In genomic region chr5:16057277-16057676, GRCh38 we compare ENCODE assay signal across 30 cellular contexts.
A peak's percentile ranks its signal among the peaks of the same experiment; 100 is the strongest.
DNase-seq lines count a peak whose midpoint lies in the region; ATAC-seq, FAIRE-seq and TF ChIP-seq lines count a peak whose summit lies in the region.
"Had no signal": no experiment of that assay in that cellular context is flagged by ENCODE, and none has a peak within 500 bp of the region (broad histone marks: within the 10 kb centered on the region; RNA-seq: fewer than 3 reads in every experiment).

No MANE protein-coding gene starts in this region.

- H3K27ac ChIP-seq in astrocyte (ENCODE audit: low read depth, low read length) (no peak overlapping the region), prostate gland (no peak overlapping the region)
- H3K27ac ChIP-seq: BLaER1 treated with 17β-estradiol and CSF1 and Interleukin-3, amounts not matched to agents 10 nM and 100 nM; SJSA1; tibial nerve had no signal

- peaks cover 4% of the 10 kb centered on the region for H3K9me3 Mint-ChIP-seq in astrocyte (ENCODE audit: unreplicated experiment)
- H3K9me3 Mint-ChIP-seq: endodermal cell, nephron had no signal

- H4K20me1 ChIP-seq in astrocyte (ENCODE audit: insufficient read depth, low read length) = no peaks in the 10 kb centered on the region
- H4K20me1 ChIP-seq: BLaER1 treated with 17β-estradiol and CSF1 and Interleukin-3, amounts not matched to agents 10 nM and 100 nM had no signal

- H3K4me3 Mint-ChIP-seq in astrocyte (ENCODE audit: unreplicated experiment) = no peak overlapping the region
- H3K4me3 Mint-ChIP-seq: activated CD4-positive, alpha-beta memory T cell treated with anti-CD3 and anti-CD28 coated beads, Interleukin-2, amount 10 ng/mL, durations not matched to agents 7 days and 5 days; activated T-helper 17 cell treated with anti-CD3 and anti-CD28 coated beads, Interleukin-2, amount 50 U/mL, for 72 hours; endodermal cell; nephron; T-helper 17 cell had no signal

- H3K27me3 ChIP-seq in astrocyte (ENCODE audit: insufficient read depth, low read length) = no peaks in the 10 kb centered on the region
- peaks cover 5% of the 10 kb centered on the region for H3K27me3 ChIP-seq in prostate gland (replicated peaks; ENCODE audit: insufficient read depth)
- no peaks in the 10 kb centered on the region for H3K27me3 ChIP-seq in MG63
- H3K27me3 ChIP-seq: BLaER1 treated with 17β-estradiol and CSF1 and Interleukin-3, amounts not matched to agents 10 nM and 100 nM; SJSA1; tibial nerve had no signal

- no peak overlapping the region for H3K4me3 ChIP-seq in astrocyte (ENCODE audit: insufficient read depth, low read depth, low read length)
- no peak overlapping the region for H3K4me3 ChIP-seq in prostate gland
- H3K4me3 ChIP-seq in MG63 = no peak overlapping the region
- H3K4me3 ChIP-seq: BLaER1 treated with 17β-estradiol and CSF1 and Interleukin-3, amounts not matched to agents 10 nM and 100 nM; SJSA1; tibial nerve had no signal

- WGBS in prostate gland = 11% methylated on average over 1 of the region's 1 CpG

- no peaks in the 10 kb centered on the region for H3K79me2 ChIP-seq in astrocyte (ENCODE audit: insufficient read depth, low read length)

- H3K9me3 ChIP-seq in astrocyte (ENCODE audit: insufficient read depth, low read depth, low read length) = no peaks in the 10 kb centered on the region
- H3K9me3 ChIP-seq in prostate gland = no peaks in the 10 kb centered on the region
- H3K9me3 ChIP-seq in MG63 = no peaks in the 10 kb centered on the region
- H3K9me3 ChIP-seq: SJSA1, tibial nerve had no signal

- peaks cover 4% of the 10 kb centered on the region for H3K4me1 ChIP-seq in astrocyte (ENCODE audit: insufficient read depth, low read length)
- H3K4me1 ChIP-seq in prostate gland (replicated peaks) = no peaks in the 10 kb centered on the region
- H3K4me1 ChIP-seq: BLaER1 treated with 17β-estradiol and CSF1 and Interleukin-3, amounts not matched to agents 10 nM and 100 nM; SJSA1; tibial nerve had no signal

- peak overlapping the region; percentile 5 for H3K27ac Mint-ChIP-seq in astrocyte (ENCODE audit: unreplicated experiment)
- H3K27ac Mint-ChIP-seq: activated CD4-positive, alpha-beta memory T cell treated with anti-CD3 and anti-CD28 coated beads, Interleukin-2, amount 10 ng/mL, durations not matched to agents 7 days and 5 days; activated T-helper 17 cell treated with anti-CD3 and anti-CD28 coated beads, Interleukin-2, amount 50 U/mL, for 72 hours; endodermal cell; nephron; T-helper 17 cell had no signal

- H3K36me3 ChIP-seq in astrocyte (ENCODE audit: insufficient read depth, low read length) (no peaks in the 10 kb centered on the region), prostate gland (no peaks in the 10 kb centered on the region), MG63 (no peaks in the 10 kb centered on the region)
- H3K36me3 ChIP-seq: BLaER1 treated with 17β-estradiol and CSF1 and Interleukin-3, amounts not matched to agents 10 nM and 100 nM; SJSA1; tibial nerve had no signal

- peaks cover 18% of the 10 kb centered on the region for H3K27me3 Mint-ChIP-seq in astrocyte (ENCODE audit: low read depth, unreplicated experiment)
- H3K27me3 Mint-ChIP-seq: activated CD4-positive, alpha-beta memory T cell treated with anti-CD3 and anti-CD28 coated beads, Interleukin-2, amount 10 ng/mL, durations not matched to agents 7 days and 5 days; activated T-helper 17 cell treated with anti-CD3 and anti-CD28 coated beads, Interleukin-2, amount 50 U/mL, for 72 hours; T-helper 17 cell had no signal

- H3K4me1 Mint-ChIP-seq in astrocyte (ENCODE audit: low read depth, unreplicated experiment) = peaks cover 8% of the 10 kb centered on the region
- H3K4me1 Mint-ChIP-seq: activated CD4-positive, alpha-beta memory T cell treated with anti-CD3 and anti-CD28 coated beads, Interleukin-2, amount 10 ng/mL, durations not matched to agents 7 days and 5 days; activated T-helper 17 cell treated with anti-CD3 and anti-CD28 coated beads, Interleukin-2, amount 50 U/mL, for 72 hours; nephron; T-helper 17 cell had no signal

- no peaks in the 10 kb centered on the region for H3K36me3 Mint-ChIP-seq in astrocyte (ENCODE audit: low read depth, unreplicated experiment)

- no peak overlapping the region for H3K9ac ChIP-seq in astrocyte (ENCODE audit: low read length)
- H3K9ac ChIP-seq: BLaER1 treated with 17β-estradiol and CSF1 and Interleukin-3, amounts not matched to agents 10 nM and 100 nM had no signal

- FAIRE-seq in astrocyte (lab: Jason Lieb, UNC) = no peak
- FAIRE-seq: GM12891, RCC 7860, small intestine had no signal

- TF ChIP-seq POLR2A in prostate gland (IDR thresholded peaks at IDR 0.05) = no peak

- intact Hi-C loops in prostate gland (cut with DNase I) = no loop called here

- DNase-seq in AG20443 (ENCODE audit: low spot score) = peak; percentile 28
- DNase-seq in HCEC 1CT = peak; percentile 83
- DNase-seq in astrocyte (ENCODE audit: low read depth) = peak; percentile 39
- peak; percentile 28 for DNase-seq in iris pigment epithelial cell (ENCODE audit: low read depth)
- DNase-seq in stimulated activated CD4-positive, alpha-beta T cell treated with anti-CD3 and anti-CD28 coated beads, Interleukin-4, amount 100 ng/mL, for 1 hour = no peak
- no peak for DNase-seq in prostate gland (ENCODE audit: low spot score)
- DNase-seq in MG63 = no peak
- DNase-seq: activated CD4-positive, alpha-beta memory T cell treated with anti-CD3 and anti-CD28 coated beads, Interleukin-2, amount 10 ng/mL, durations not matched to agents 7 days and 5 days; activated CD4-positive, alpha-beta T cell treated with anti-CD3 and anti-CD28 coated beads for 1 hour; activated CD8-positive, alpha-beta memory T cell treated with anti-CD3 and anti-CD28 coated beads, Interleukin-2, amount 50 U/mL, for 48 hours; activated naive CD4-positive, alpha-beta T cell treated with anti-CD3 and anti-CD28 coated beads, Interleukin-2, amount 50 U/mL, for 16 hours; COR-L47; cortex of kidney; endodermal cell; IMR-90; islet precursor cell; NCI-H1092 treated with DMSO at 0.1 percent for 48 hours; NCI-H187 treated with DMSO at 0.1 percent for 48 hours; NCI-H69; small intestine; stimulated activated CD4-positive, alpha-beta T cell treated with anti-CD3 and anti-CD28 coated beads, Interleukin-1b, Interleukin-23, amount 100 ng/mL, for 48 hours; T-helper 17 cell had no signal

- H3K4me2 ChIP-seq in astrocyte (ENCODE audit: low read length) = peak overlapping the region; percentile 51
- H3K4me2 ChIP-seq: BLaER1 treated with 17β-estradiol and CSF1 and Interleukin-3, amounts not matched to agents 10 nM and 100 nM had no signal

- H2AFZ ChIP-seq in astrocyte (ENCODE audit: low read depth, low read length) = no peak overlapping the region

- TF ChIP-seq CTCF in astrocyte (IDR thresholded peaks at IDR 0.05; ENCODE audit: insufficient read depth, low read depth, low read length) = no peak
- no peak for TF ChIP-seq CTCF in prostate gland (IDR thresholded peaks at IDR 0.05)

- ATAC-seq in GM19035 (IDR thresholded peaks at IDR 0.05; ENCODE audit: unreplicated experiment) = no peak
- ATAC-seq: activated T-helper 17 cell treated with anti-CD3 and anti-CD28 coated beads, Interleukin-2, amount 50 U/mL, for 72 hours; T-helper 17 cell had no signal

Comparison
In these comparisons a context has a peak if more than half of its experiments do, and no peak if none do; other contexts are left out.
1. DNase-seq: peak in AG20443 (single experiment), HCEC 1CT (single experiment), astrocyte (single experiment) and iris pigment epithelial cell (single experiment); none in stimulated activated CD4-positive, alpha-beta T cell treated with anti-CD3 and anti-CD28 coated beads, Interleukin-4, amount 100 ng/mL, for 1 hour (single experiment), prostate gland (single experiment) and MG63 (single experiment).